ENCODE assay signal across 21 cellular contexts in the genomic region with DNA sequence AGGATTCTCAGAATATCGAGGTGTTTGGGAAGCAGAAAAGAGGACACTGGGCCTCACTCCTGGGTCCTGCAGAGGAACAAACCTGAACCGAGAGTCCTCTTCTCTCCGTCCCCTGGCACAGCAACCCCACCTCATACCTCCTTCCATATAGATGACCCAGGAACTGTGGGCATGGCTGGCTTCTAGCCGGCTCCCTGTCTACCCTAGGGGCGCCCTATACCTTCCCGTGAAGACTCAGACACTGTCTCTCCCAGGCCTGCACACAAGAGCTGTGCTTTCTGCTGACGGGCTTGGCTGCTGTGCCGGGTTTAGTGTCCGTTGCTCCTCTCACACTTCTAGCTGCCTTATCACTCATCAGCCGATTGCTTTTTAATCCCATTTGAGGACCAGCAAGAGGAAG.
"Had no signal": no experiment of that assay in that cellular context is flagged by ENCODE, and none has a peak within 500 bp of the region (broad histone marks: within the 10 kb centered on the region; RNA-seq: fewer than 3 reads in every experiment).

No MANE protein-coding gene starts in this region.

- H3K9me3 ChIP-seq: left lung, right atrium auricular region, suprapubic skin had no signal

- H3K27me3 ChIP-seq: hepatocyte, left lung, right atrium auricular region, suprapubic skin had no signal

- H3K4me1 ChIP-seq: suprapubic skin had no signal

- H3K4me2 ChIP-seq: hepatocyte had no signal

- H3K4me1 Mint-ChIP-seq: activated naive CD8-positive, alpha-beta T cell treated with anti-CD3 and anti-CD28 coated beads, Interleukin-2, amount 50 U/mL, for 24 hours; nephron progenitor cell; stimulated activated naive CD8-positive, alpha-beta T cell treated with anti-CD3 and anti-CD28 coated beads, Interleukin-15, amount 100 ng/mL, for 72 hours had no signal

- H3K4me3 ChIP-seq: hepatocyte, left lung, right atrium auricular region, skin epidermis, suprapubic skin had no signal

- H2AFZ ChIP-seq: hepatocyte had no signal

- H3K9me3 Mint-ChIP-seq: activated naive CD4-positive, alpha-beta T cell treated with anti-CD3 and anti-CD28 coated beads, Interleukin-2, amount 10 ng/mL, durations not matched to agents 7 days and 5 days; activated naive CD8-positive, alpha-beta T cell treated with anti-CD3 and anti-CD28 coated beads, Interleukin-2, amount 50 U/mL, for 24 hours; nephron progenitor cell; stimulated activated naive CD8-positive, alpha-beta T cell treated with anti-CD3 and anti-CD28 coated beads, Interleukin-15, amount 100 ng/mL, for 72 hours had no signal

- H3K27me3 Mint-ChIP-seq: activated naive CD4-positive, alpha-beta T cell treated with anti-CD3 and anti-CD28 coated beads, Interleukin-2, amount 10 ng/mL, durations not matched to agents 7 days and 5 days; activated naive CD8-positive, alpha-beta T cell treated with anti-CD3 and anti-CD28 coated beads, Interleukin-2, amount 50 U/mL, for 24 hours; stimulated activated naive CD8-positive, alpha-beta T cell treated with anti-CD3 and anti-CD28 coated beads, Interleukin-15, amount 100 ng/mL, for 72 hours had no signal

- H3K27ac ChIP-seq: hepatocyte, left lung, right atrium auricular region, skin epidermis, suprapubic skin had no signal

- H3K4me3 Mint-ChIP-seq: activated naive CD4-positive, alpha-beta T cell treated with anti-CD3 and anti-CD28 coated beads, Interleukin-2, amount 10 ng/mL, durations not matched to agents 7 days and 5 days; activated naive CD8-positive, alpha-beta T cell treated with anti-CD3 and anti-CD28 coated beads, Interleukin-2, amount 50 U/mL, for 24 hours; nephron progenitor cell; stimulated activated naive CD8-positive, alpha-beta T cell treated with anti-CD3 and anti-CD28 coated beads, Interleukin-15, amount 100 ng/mL, for 72 hours had no signal

- ATAC-seq: activated CD4-positive, CD25-positive, alpha-beta regulatory T cell treated with anti-CD3 and anti-CD28 coated beads, Interleukin-2, amount 50 U/mL, for 24 hours; activated naive CD8-positive, alpha-beta T cell treated with anti-CD3 and anti-CD28 coated beads, Interleukin-2, amount 50 U/mL, for 24 hours; left lung; stimulated activated naive CD8-positive, alpha-beta T cell treated with anti-CD3 and anti-CD28 coated beads, Interleukin-15, amount 100 ng/mL, for 72 hours had no signal

- H3K27ac Mint-ChIP-seq: activated naive CD4-positive, alpha-beta T cell treated with anti-CD3 and anti-CD28 coated beads, Interleukin-2, amount 10 ng/mL, durations not matched to agents 7 days and 5 days; activated naive CD8-positive, alpha-beta T cell treated with anti-CD3 and anti-CD28 coated beads, Interleukin-2, amount 50 U/mL, for 24 hours had no signal

- DNase-seq: activated CD8-positive, alpha-beta memory T cell treated with anti-CD3 and anti-CD28 coated beads for 24 hours; activated CD8-positive, alpha-beta memory T cell treated with anti-CD3 and anti-CD28 coated beads, Interleukin-2, amount 50 U/mL, for 48 hours; activated effector memory CD4-positive, alpha-beta T cell treated with Interleukin-2 at 50 U/mL for 16 hours; activated naive CD4-positive, alpha-beta T cell treated with anti-CD3 and anti-CD28 coated beads, Interleukin-2, amount 10 ng/mL, durations not matched to agents 7 days and 5 days; activated naive CD8-positive, alpha-beta T cell treated with anti-CD3 and anti-CD28 coated beads, Interleukin-2, amount 50 U/mL, for 24 hours; activated T-cell treated with anti-CD3 and anti-CD28 coated beads, Interleukin-2, amount 50 U/mL, for 48 hours; aorta; cortex of kidney; effector CD8-positive, alpha-beta T cell; left lung; midbrain; nephron progenitor cell; stimulated activated naive CD8-positive, alpha-beta T cell treated with anti-CD3 and anti-CD28 coated beads, Interleukin-15, amount 100 ng/mL, for 72 hours; T-helper 1 cell; T1000; trophoblast cell had no signal
